16 cellular contexts compared by ENCODE assay signal in genomic region chr11:57303280-57303989, GRCh38. TPM values are rescaled to one million over a fixed set of nuclear protein-coding genes. Genes with fewer than 3 reads are reported as not detected.
DNase-seq lines count a peak whose midpoint lies in the region; ATAC-seq and TF ChIP-seq lines count a peak whose summit lies in the region.
"Had no signal": no experiment of that assay in that cellular context is flagged by ENCODE, and none has a peak within 500 bp of the region (broad histone marks: within the 10 kb centered on the region; RNA-seq: fewer than 3 reads in every experiment).

No MANE protein-coding gene starts in this region.

- ATAC-seq in esophagus mucosa, result peak; percentile 77
- ATAC-seq in HG03460 (IDR thresholded peaks at IDR 0.05; ENCODE audit: unreplicated experiment), result no peak
- ATAC-seq: naive thymus-derived CD8-positive, alpha-beta T cell had no signal

- no peak overlapping the region for H3K4me3 ChIP-seq in HEK293 (ENCODE audit: low read depth, low read length)
- H3K4me3 ChIP-seq in sigmoid colon, result no peak overlapping the region
- no peak overlapping the region for H3K4me3 ChIP-seq in Karpas-422 (ENCODE audit: low read length)
- H3K4me3 ChIP-seq: adrenal gland had no signal

- TF ChIP-seq EP300 in sigmoid colon (IDR thresholded peaks at IDR 0.05), result no peak

- TF ChIP-seq POLR2A in sigmoid colon (IDR thresholded peaks at IDR 0.05), result no peak

- H3K27me3 ChIP-seq in sigmoid colon (no peaks in the 10 kb centered on the region), Karpas-422 (ENCODE audit: low read length) (no peaks in the 10 kb centered on the region)
- H3K27me3 ChIP-seq: adrenal gland had no signal

- WGBS in sigmoid colon, 2 donors, result 91 to 92% methylated on average over 17 of the region's 17 CpGs

- no peaks in the 10 kb centered on the region for H3K79me2 ChIP-seq in Karpas-422 (ENCODE audit: low read length)

- no peaks in the 10 kb centered on the region for H3K4me1 ChIP-seq in HEK293 (ENCODE audit: control insufficient read depth, insufficient read depth, low read length)
- H3K4me1 ChIP-seq in sigmoid colon, result peaks cover 0 to 27% (median 15%) of the 10 kb centered on the region in 4 donors
- peaks cover 3% of the 10 kb centered on the region for H3K4me1 ChIP-seq in Karpas-422 (ENCODE audit: low read length)

- no peaks in the 10 kb centered on the region for H3K9me3 ChIP-seq in HEK293 (ENCODE audit: control insufficient read depth, insufficient read depth, low read depth, low read length)
- H3K9me3 ChIP-seq in sigmoid colon, result peaks cover 3 to 9% (median 7%) of the 10 kb centered on the region in 4 donors
- H3K9me3 ChIP-seq in Karpas-422 (ENCODE audit: low read length), result no peaks in the 10 kb centered on the region
- H3K9me3 ChIP-seq: adrenal gland had no signal

- H4K20me1 ChIP-seq in Karpas-422 (ENCODE audit: insufficient read depth, low read depth, low read length), result no peaks in the 10 kb centered on the region

- POLR2A ChIA-PET in HEK293 (lab: Yijun Ruan, JAX), result interaction anchor here (1.3 kb wide), 1 partner anchor 10 kb away, joined by 4 read pairs; no protein-coding TSS in a partner anchor
- POLR2A ChIA-PET in RWPE1 (lab: Yijun Ruan, JAX; ENCODE audit: low non-redundant PET), result interaction anchor here (0.6 to 1.1 kb wide), 3 partner anchors 9 to 19 kb away, joined by 4 to 5 read pairs (median 4); no protein-coding TSS in a partner anchor

- H3K4me2 ChIP-seq in Karpas-422 (ENCODE audit: low read depth, low read length, poor library complexity, severe bottlenecking), result no peak overlapping the region

- no peaks in the 10 kb centered on the region for H3K9me2 ChIP-seq in Karpas-422 (replicated peaks; ENCODE audit: insufficient read depth, low read length)

- DNase-seq in RWPE1 (ENCODE audit: low spot score), result no peak
- peak; percentile 43 for DNase-seq in sigmoid colon
- DNase-seq in Karpas-422, result no peak
- no peak for DNase-seq in NCI-H2227 (lab: John Stamatoyannopoulos, UW; ENCODE audit: unreplicated experiment)
- no peak for DNase-seq in NCI-H1417 treated with DMSO at 0.1 percent for 48 hours (lab: John Stamatoyannopoulos, UW)
- DNase-seq: activated CD4-positive, CD25-positive, alpha-beta regulatory T cell treated with anti-CD3 and anti-CD28 coated beads, Interleukin-2, amount 50 U/mL, for 72 hours; activated T-cell treated with anti-CD3 and anti-CD28 coated beads, Interleukin-2, amount 50 U/mL, for 1 hour; CD4-positive, alpha-beta memory T cell; kidney; NCI-H1694 had no signal

- H3K9ac ChIP-seq in Karpas-422 (ENCODE audit: low read length), result no peak overlapping the region

- H3K27ac ChIP-seq in HEK293 (ENCODE audit: extremely low read depth, low read depth, low read length) (no peak overlapping the region), RWPE1 (peak overlapping the region; percentile 97), sigmoid colon (peak overlapping the region in 1 of 4 donors; percentile 41), Karpas-422 (ENCODE audit: low read length) (no peak overlapping the region)

- TF ChIP-seq CTCF in HEK293 (tag by site-specific recombination; IDR thresholded peaks at IDR 0.05) (no peak), RWPE1 (conservative IDR thresholded peaks at IDR 0.05; ENCODE audit: low read depth) (no peak), sigmoid colon (IDR thresholded peaks at IDR 0.05) (no peak)

- intact Hi-C loops in sigmoid colon (cut with DNase I), result no loop called here

- H3K36me3 ChIP-seq in HEK293 (ENCODE audit: control insufficient read depth in 2 of 2, insufficient read depth in 1 of 2, low read length in 2 of 2) (peaks cover 0 to 54% of the 10 kb centered on the region in 2 experiments; a peak in 2 of 3 replicates), sigmoid colon (peaks cover 39 to 50% (median 43%) of the 10 kb centered on the region in 4 donors), Karpas-422 (ENCODE audit: insufficient read depth, low read length) (peaks cover 19% of the 10 kb centered on the region)

- CTCF ChIA-PET in HEK293 (lab: Yijun Ruan, JAX), result interaction anchor here (1.3 kb wide), 1 partner anchor 341 kb away, joined by 3 read pairs; no protein-coding TSS in a partner anchor
- CTCF ChIA-PET in RWPE1 (lab: Yijun Ruan, JAX), result interaction anchor here (0.7 kb wide), 1 partner anchor 444 kb away, joined by 3 read pairs; no protein-coding TSS in a partner anchor

- H2AFZ ChIP-seq in Karpas-422 (ENCODE audit: low read length), result no peak overlapping the region

TF ChIP-seq in HEK293, 187 proteins besides CTCF, POLR2A, EP300 and RAD21:
- TF ChIP-seq ZNF121 (tag by site-specific recombination; IDR thresholded peaks at IDR 0.05) (peak; percentile 76; the same call in 1 of the 2 replicates), ZBTB10 (tag by site-specific recombination; IDR thresholded peaks at IDR 0.05) (no peak)

RNA-seq across cellular contexts. Expression of gene TNKS1BP1, which starts 21.3 kb away (rescaled TPM):
- 160 TPM for total RNA-seq in esophagus mucosa
- 10 to 100 TPM; 26.4 to 51.2 (median 37.8) TPM for total RNA-seq in sigmoid colon
- 100 to 1,000 TPM in 1 of 3 donors, 10 to 100 TPM in 2; 43.8 to 133 (median 68.4) TPM for polyA plus RNA-seq in sigmoid colon
- 11.6 and 21.9 TPM in 2 replicates for total RNA-seq in Karpas-422 (2014; rRNA removed; shearing (Covaris generic); ENCODE audit: low replicate concordance)

RNA-seq across cellular contexts. Expression of gene SSRP1, which starts 32.3 kb away (rescaled TPM):
- total RNA-seq in esophagus mucosa (74.9 TPM), sigmoid colon (10 to 100 TPM; 51.4 to 61.1 (median 56.5) TPM)
- polyA plus RNA-seq in sigmoid colon, result 10 to 100 TPM; 30.5 to 91.3 (median 39.6) TPM
- total RNA-seq in Karpas-422 (2014; rRNA removed; shearing (Covaris generic); ENCODE audit: low replicate concordance), result 79.9 and 111 TPM in 2 replicates

RNA-seq across cellular contexts. Expression of gene P2RX3, which starts 34.7 kb away (rescaled TPM):
- total RNA-seq in esophagus mucosa, result not detected
- total RNA-seq in sigmoid colon, result under 1 TPM in 1 of 4 donors, not detected in 3; 0.36 TPM
- polyA plus RNA-seq in sigmoid colon, result under 1 TPM in 1 of 3 donors, not detected in 2; 0.07 TPM
- not detected in 2 replicates for total RNA-seq in Karpas-422 (2014; rRNA removed; shearing (Covaris generic); ENCODE audit: low replicate concordance)
- total RNA-seq: CD4-positive, alpha-beta memory T cell; frontal cortex; kidney; naive thymus-derived CD8-positive, alpha-beta T cell had no signal
- polyA plus RNA-seq: CD4-positive, alpha-beta memory T cell; naive thymus-derived CD8-positive, alpha-beta T cell had no signal
